ENCODE assay signal across 17 cellular contexts in the genomic region with DNA sequence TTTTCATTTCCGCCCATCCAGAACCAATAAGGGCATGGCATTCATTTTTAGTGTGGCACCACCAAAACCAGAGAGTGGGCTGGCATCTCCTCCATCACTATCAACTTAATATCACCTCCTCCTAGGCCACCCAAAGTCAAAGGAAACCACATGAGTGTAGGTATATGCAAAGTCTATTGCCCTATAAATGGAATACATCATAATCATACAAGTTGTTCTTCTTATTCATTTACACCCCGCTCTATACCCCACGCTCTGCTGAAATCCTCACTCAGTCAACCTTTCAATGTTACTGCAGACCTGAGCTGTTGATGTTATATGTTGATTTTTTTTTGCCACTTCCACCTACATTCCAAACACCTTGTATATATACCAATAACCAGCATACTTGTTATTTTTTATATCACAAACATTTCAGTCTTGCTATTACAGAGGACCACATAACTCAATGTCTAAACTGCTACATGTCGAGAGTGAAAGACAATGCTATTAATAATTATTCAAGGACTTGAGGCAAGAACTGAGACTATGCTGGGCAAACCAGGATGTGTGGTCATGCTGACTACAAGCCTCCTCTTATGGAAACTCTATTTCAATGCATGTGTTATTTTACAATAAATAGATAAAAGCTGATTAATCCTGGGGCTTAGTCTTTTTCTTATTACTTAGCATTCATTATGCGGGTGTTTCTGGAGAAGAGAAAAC.
DNase-seq lines count a peak whose midpoint lies in the region; ATAC-seq lines count a peak whose summit lies in the region.
"Had no signal": no experiment of that assay in that cellular context is flagged by ENCODE, and none has a peak within 500 bp of the region (broad histone marks: within the 10 kb centered on the region; RNA-seq: fewer than 3 reads in every experiment).

No MANE protein-coding gene starts in this region.

- DNase-seq in kidney tubule cell (ENCODE audit: low spot score) (peak; percentile 65), NCI-H1417 (lab: John Stamatoyannopoulos, UW) (no peak)
- DNase-seq in activated CD4-positive, CD25-positive, alpha-beta regulatory T cell (lab: John Stamatoyannopoulos, UW): no peak
- DNase-seq: activated CD4-positive, alpha-beta memory T cell treated with anti-CD3 and anti-CD28 coated beads, Interleukin-2, amount 10 ng/mL, durations not matched to agents 7 days and 5 days; activated effector memory CD4-positive, alpha-beta T cell treated with anti-CD3 and anti-CD28 coated beads, Interleukin-2, amount 50 U/mL, for 16 hours; dorsolateral prefrontal cortex; GOT3; NCI-H187; NCI-H748 treated with DMSO at 0.1 percent for 48 hours; Right ventricle myocardium superior; sigmoid colon; stomach; T-helper 9 cell had no signal

- ATAC-seq in GM18909 (IDR thresholded peaks at IDR 0.05; ENCODE audit: poor library complexity, unreplicated experiment) (peak; percentile 96), GM21528 (IDR thresholded peaks at IDR 0.05; ENCODE audit: low FRiP score, unreplicated experiment) (peak; percentile 81), HG03139 (IDR thresholded peaks at IDR 0.05; ENCODE audit: unreplicated experiment) (peak; percentile 84), HG02571 (IDR thresholded peaks at IDR 0.05; ENCODE audit: unreplicated experiment) (no peak)
